33 cellular contexts compared by ENCODE assay signal in the genomic region with DNA sequence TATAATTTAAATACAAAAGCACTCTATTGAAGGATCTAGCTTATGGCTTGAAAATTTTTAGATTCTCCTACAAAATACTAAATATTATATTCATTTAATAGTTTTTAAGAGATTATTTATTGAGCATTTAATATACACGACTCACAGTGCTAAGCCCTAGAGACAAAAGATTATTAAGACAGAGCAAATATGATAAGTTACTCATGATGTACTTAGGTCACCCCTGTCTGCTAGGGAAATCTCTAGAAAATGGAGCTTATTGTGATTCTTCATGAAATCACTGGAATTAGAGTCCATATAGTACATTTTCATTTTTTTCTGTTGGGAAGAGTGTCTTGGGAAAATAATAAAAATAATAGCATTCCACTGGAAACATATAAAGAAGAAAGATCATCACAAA. TPM values are rescaled to one million over a fixed set of nuclear protein-coding genes. Genes with fewer than 3 reads are reported as not detected.
"Had no signal": no experiment of that assay in that cellular context is flagged by ENCODE, and none has a peak within 500 bp of the region (broad histone marks: within the 10 kb centered on the region; RNA-seq: fewer than 3 reads in every experiment).

No MANE protein-coding gene starts in this region.

- H3K9me3 ChIP-seq: ascending aorta, body of pancreas, breast epithelium, SJCRH30 had no signal

- H3K4me3 ChIP-seq: ascending aorta, body of pancreas, breast epithelium, PC-9, SJCRH30, SK-N-MC had no signal

- ATAC-seq: activated CD4-positive, alpha-beta T cell treated with anti-CD3 and anti-CD28 coated beads for 36 hours; activated CD4-positive, CD25-positive, alpha-beta regulatory T cell treated with anti-CD3 and anti-CD28 coated beads, Interleukin-2, amount 50 U/mL, for 24 hours; activated CD8-positive, alpha-beta T cell treated with anti-CD3 and anti-CD28 coated beads, Interleukin-2, amount 10 ng/mL, durations not matched to agents 7 days and 5 days; body of pancreas; WTC11 had no signal

- H3K27ac ChIP-seq: ascending aorta, body of pancreas, breast epithelium, PC-9, SJCRH30, SK-N-MC had no signal

- H3K4me2 ChIP-seq: PC-9 had no signal

- H3K36me3 ChIP-seq: ascending aorta, breast epithelium, SJCRH30 had no signal

- H2AFZ ChIP-seq: PC-9 had no signal

- DNase-seq: activated CD4-positive, alpha-beta T cell treated with anti-CD3 and anti-CD28 coated beads for 36 hours; activated CD4-positive, alpha-beta T cell treated with anti-CD3 and anti-CD28 coated beads, Interleukin-2, amount 10 ng/mL, durations not matched to agents 7 days and 5 days; activated CD4-positive, alpha-beta T cell treated with anti-CD3 and anti-CD28 coated beads, Interleukin-2, amount 50 U/mL, for 48 hours; activated CD8-positive, alpha-beta T cell treated with anti-CD3 and anti-CD28 coated beads, Interleukin-2, amount 10 ng/mL, durations not matched to agents 7 days and 5 days; activated gamma-delta T cell; activated naive CD4-positive, alpha-beta T cell treated with Interleukin-2 at 50 U/mL for 16 hours; activated naive CD8-positive, alpha-beta T cell treated with anti-CD3 and anti-CD28 coated beads, Interleukin-2, amount 10 ng/mL, durations not matched to agents 7 days and 5 days; activated T-cell treated with anti-CD3 and anti-CD28 coated beads, Interleukin-2, amount 50 U/mL, for 24 hours; amygdala; body of pancreas; caudate nucleus; cerebellar nuclear complex; NCI-H1092 treated with DMSO at 0.1 percent for 48 hours; NCI-H1417; NCI-H146; NCI-H187 treated with DMSO at 0.1 percent for 48 hours; NCI-H2081; NCI-H2171 treated with DMSO at 0.1 percent for 48 hours; NCI-H226; NCI-H446 treated with DMSO at 0.1 percent for 48 hours; NCI-H524 treated with DMSO at 0.1 percent for 48 hours; PC-9; Right ventricle myocardium superior; SJCRH30; T1000 had no signal

- H3K4me1 ChIP-seq: ascending aorta, body of pancreas, breast epithelium, SJCRH30 had no signal

- H3K27me3 ChIP-seq: ascending aorta, body of pancreas, breast epithelium, SJCRH30 had no signal

RNA-seq across cellular contexts. Expression of gene BEND6, which starts 37.8 kb away (rescaled TPM):
- total RNA-seq: activated CD4-positive, alpha-beta T cell treated with anti-CD3 and anti-CD28 coated beads for 36 hours; activated CD4-positive, alpha-beta T cell treated with anti-CD3 and anti-CD28 coated beads, Interleukin-2, amount 10 ng/mL, durations not matched to agents 7 days and 5 days; activated CD8-positive, alpha-beta T cell treated with anti-CD3 and anti-CD28 coated beads, Interleukin-2, amount 10 ng/mL, durations not matched to agents 7 days and 5 days; activated naive CD8-positive, alpha-beta T cell treated with anti-CD3 and anti-CD28 coated beads, Interleukin-2, amount 10 ng/mL, durations not matched to agents 7 days and 5 days; activated T-helper 2 cell treated with anti-CD3 and anti-CD28 coated beads, Interferon-gamma antibody, Interleukin-2, Interleukin-4, amounts not matched to agents 10 μg/mL and 5 μg/mL and 100 μg/mL, durations not matched to agents 14 hours and 24 hours and 36 hours; T-helper 1 cell treated with Interleukin-12 subunit alpha and Interleukin-12 subunit beta and Interleukin-4 antibody, amounts not matched to agents 30 ng/mL and 1 ng/mL, for 36 hours; T-helper 2 cell treated with Interferon-gamma antibody and Interleukin-4, amounts not matched to agents 100 ng/mL and 5 ng/mL, for 36 hours had no signal
